9 cellular contexts compared by ENCODE assay signal in the genomic region with DNA sequence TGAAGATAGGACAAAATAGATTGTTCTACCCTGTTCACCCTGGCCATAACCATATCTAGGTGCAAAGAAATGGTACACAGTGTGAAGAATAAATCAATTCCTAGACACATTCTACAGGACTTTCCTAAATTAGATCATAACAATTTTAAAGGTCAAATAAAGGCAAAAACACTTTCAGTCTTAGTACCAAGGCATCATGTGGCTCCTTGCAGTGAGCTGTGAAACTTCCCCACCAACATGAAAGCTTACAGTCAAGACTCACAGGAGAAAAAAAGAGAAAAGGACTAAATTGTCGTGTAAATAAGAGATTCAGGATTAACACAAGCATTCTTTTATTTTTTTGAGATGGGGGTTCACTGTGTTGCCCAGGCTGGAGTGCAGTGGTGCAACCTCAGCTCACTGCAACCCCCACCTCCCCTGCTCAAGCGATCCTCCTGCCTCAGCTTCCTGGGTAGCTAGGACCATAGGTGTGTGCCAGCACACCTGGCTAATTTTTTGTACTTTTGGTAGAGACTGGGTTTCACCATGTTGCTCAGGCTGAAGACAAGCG. TPM values are rescaled to one million over a fixed set of nuclear protein-coding genes. Genes with fewer than 3 reads are reported as not detected.
DNase-seq lines count a peak whose midpoint lies in the region; ATAC-seq and TF ChIP-seq lines count a peak whose summit lies in the region.
"Had no signal": no experiment of that assay in that cellular context is flagged by ENCODE, and none has a peak within 500 bp of the region (broad histone marks: within the 10 kb centered on the region; RNA-seq: fewer than 3 reads in every experiment).

No MANE protein-coding gene starts in this region.

- no peak for DNase-seq in activated T-cell treated with anti-CD3 and anti-CD28 coated beads, Interleukin-2, amount 50 U/mL, for 4 hours
- no peak for DNase-seq in activated T-cell treated with anti-CD3 and anti-CD28 coated beads for 4 hours
- DNase-seq in vagina (ENCODE audit: extremely low spot score in 2 of 2), result no peak
- DNase-seq in NCI-H2029 treated with DMSO at 0.1 percent for 48 hours (lab: John Stamatoyannopoulos, UW), result no peak
- no peak for DNase-seq in A673 (ENCODE audit: low spot score)
- no peak for DNase-seq in NCI-H2081 treated with DMSO at 0.1 percent for 48 hours (lab: John Stamatoyannopoulos, UW)
- DNase-seq: right cardiac atrium had no signal

- H3K36me3 ChIP-seq in vagina (peaks cover 0 to 12% of the 10 kb centered on the region in 2 donors), A673 (ENCODE audit: insufficient read depth, low read length, poor library complexity, severe bottlenecking) (no peaks in the 10 kb centered on the region)

- no TSS peak for BruUV-seq in A673 (replicated peaks; lab: Mats Ljungman, UMichigan)

- H3K27me3 ChIP-seq in vagina (no peaks in the 10 kb centered on the region), A673 (replicated peaks; ENCODE audit: insufficient read depth, low read depth, low read length, poor library complexity) (no peaks in the 10 kb centered on the region)

- intact Hi-C loops in dendritic cell treated with granulocyte-macrophage colony-stimulating factor and Interleukin-4, amounts not matched to agents 40 ng/mL and 50 ng/mL, for 4 days (cut with micrococcal nuclease), result no loop called here
- intact Hi-C loops in vagina (cut with DNase I) (no loop called here), A673 (cut with micrococcal nuclease; ENCODE audit: unreplicated experiment) (no loop called here)

- H3K4me1 ChIP-seq in vagina, result peaks cover 48% of the 10 kb centered on the region
- peaks cover 9% of the 10 kb centered on the region for H3K4me1 ChIP-seq in A673 (ENCODE audit: insufficient read depth, low read length, poor library complexity, severe bottlenecking)

- CTCF ChIA-PET in A673 (lab: Charles Lee), result interaction anchor here (0.8 kb wide), 1 partner anchor 11 kb away, joined by 3 read pairs; no protein-coding TSS in a partner anchor

- H3K9me3 Mint-ChIP-seq in activated T-cell treated with anti-CD3 and anti-CD28 coated beads, Interleukin-2, amount 50 U/mL, for 4 hours, result no peaks in the 10 kb centered on the region
- H3K9me3 Mint-ChIP-seq in dendritic cell treated with granulocyte-macrophage colony-stimulating factor and Interleukin-4, amounts not matched to agents 40 ng/mL and 50 ng/mL, for 4 days, result no peaks in the 10 kb centered on the region

- H3K9me3 ChIP-seq in vagina (no peaks in the 10 kb centered on the region), A673 (ENCODE audit: low read depth, low read length, poor library complexity, severe bottlenecking) (no peaks in the 10 kb centered on the region)

- POLR2A ChIA-PET in A673 (lab: Charles Lee; ENCODE audit: low non-redundant PET), result no interaction called here

- H3K27ac ChIP-seq in vagina (peak overlapping the region; percentile 66), A673 (ENCODE audit: low read depth, low read length, poor library complexity, severe bottlenecking) (no peak overlapping the region)

- H3K36me3 Mint-ChIP-seq in activated T-cell treated with anti-CD3 and anti-CD28 coated beads, Interleukin-2, amount 50 U/mL, for 4 hours (ENCODE audit: insufficient read depth), result peaks cover 39% of the 10 kb centered on the region
- peaks cover 57% of the 10 kb centered on the region for H3K36me3 Mint-ChIP-seq in dendritic cell treated with granulocyte-macrophage colony-stimulating factor and Interleukin-4, amounts not matched to agents 40 ng/mL and 50 ng/mL, for 4 days (ENCODE audit: low read depth)

- peaks cover 84% of the 10 kb centered on the region for H3K4me1 Mint-ChIP-seq in activated T-cell treated with anti-CD3 and anti-CD28 coated beads, Interleukin-2, amount 50 U/mL, for 4 hours (ENCODE audit: low read depth)
- peaks cover 29% of the 10 kb centered on the region for H3K4me1 Mint-ChIP-seq in dendritic cell treated with granulocyte-macrophage colony-stimulating factor and Interleukin-4, amounts not matched to agents 40 ng/mL and 50 ng/mL, for 4 days (ENCODE audit: low read depth)

- peak overlapping the region; percentile 69 for H3K4me3 Mint-ChIP-seq in activated T-cell treated with anti-CD3 and anti-CD28 coated beads, Interleukin-2, amount 50 U/mL, for 4 hours
- H3K4me3 Mint-ChIP-seq in dendritic cell treated with granulocyte-macrophage colony-stimulating factor and Interleukin-4, amounts not matched to agents 40 ng/mL and 50 ng/mL, for 4 days, result no peak overlapping the region

- TF ChIP-seq CTCF in vagina (IDR thresholded peaks at IDR 0.05), result no peak
- TF ChIP-seq CTCF in A673 (conservative IDR thresholded peaks at IDR 0.05; ENCODE audit: low read depth, low read length), result no peak

- no peak for TF ChIP-seq POLR2A in vagina (IDR thresholded peaks at IDR 0.05)

- peak; percentile 71 to 74 for ATAC-seq in activated T-cell treated with anti-CD3 and anti-CD28 coated beads, Interleukin-2, amount 50 U/mL, for 4 hours
- peak; percentile 73 for ATAC-seq in HG03439 (IDR thresholded peaks at IDR 0.05; ENCODE audit: unreplicated experiment)

- H3K27me3 Mint-ChIP-seq in activated T-cell treated with anti-CD3 and anti-CD28 coated beads, Interleukin-2, amount 50 U/mL, for 4 hours (ENCODE audit: low read depth), result no peaks in the 10 kb centered on the region
- no peaks in the 10 kb centered on the region for H3K27me3 Mint-ChIP-seq in dendritic cell treated with granulocyte-macrophage colony-stimulating factor and Interleukin-4, amounts not matched to agents 40 ng/mL and 50 ng/mL, for 4 days

- H3K4me3 ChIP-seq in vagina, result no peak overlapping the region
- no peak overlapping the region for H3K4me3 ChIP-seq in A673 (ENCODE audit: low read depth, low read length, poor library complexity, severe bottlenecking)

- peak overlapping the region; percentile 65 for H3K27ac Mint-ChIP-seq in dendritic cell treated with granulocyte-macrophage colony-stimulating factor and Interleukin-4, amounts not matched to agents 40 ng/mL and 50 ng/mL, for 4 days

RNA-seq across cellular contexts. Expression of a gene that starts 14.2 kb away (rescaled TPM):
- 100 to 1,000 TPM; 109 to 111 (median 111) TPM for total RNA-seq in activated T-cell treated with anti-CD3 and anti-CD28 coated beads, Interleukin-2, amount 50 U/mL, for 4 hours
- total RNA-seq in vagina, result 24.6 TPM
- total RNA-seq in A673 (2021), result 45.7 and 53.0 TPM in 2 replicates

RNA-seq across cellular contexts. Expression of a gene that starts 51.0 kb away (rescaled TPM):
- total RNA-seq in activated T-cell treated with anti-CD3 and anti-CD28 coated beads, Interleukin-2, amount 50 U/mL, for 4 hours, result 10 to 100 TPM in 1 of 3 donors, 1 to 10 TPM in 2; 8.8 to 10.7 (median 8.9) TPM
- total RNA-seq in vagina (1.5 TPM), A673 (2021) (8.8 and 11.1 TPM in 2 replicates)

RNA-seq across cellular contexts. Expression of a gene that starts 59.4 kb away (rescaled TPM):
- 100 to 1,000 TPM; 110 to 143 (median 140) TPM for total RNA-seq in activated T-cell treated with anti-CD3 and anti-CD28 coated beads, Interleukin-2, amount 50 U/mL, for 4 hours
- 64.1 TPM for total RNA-seq in vagina
- 22.9 and 27.4 TPM in 2 replicates for total RNA-seq in A673 (2021)
